ENCODE assay signal across 8 cellular contexts in the genomic region with DNA sequence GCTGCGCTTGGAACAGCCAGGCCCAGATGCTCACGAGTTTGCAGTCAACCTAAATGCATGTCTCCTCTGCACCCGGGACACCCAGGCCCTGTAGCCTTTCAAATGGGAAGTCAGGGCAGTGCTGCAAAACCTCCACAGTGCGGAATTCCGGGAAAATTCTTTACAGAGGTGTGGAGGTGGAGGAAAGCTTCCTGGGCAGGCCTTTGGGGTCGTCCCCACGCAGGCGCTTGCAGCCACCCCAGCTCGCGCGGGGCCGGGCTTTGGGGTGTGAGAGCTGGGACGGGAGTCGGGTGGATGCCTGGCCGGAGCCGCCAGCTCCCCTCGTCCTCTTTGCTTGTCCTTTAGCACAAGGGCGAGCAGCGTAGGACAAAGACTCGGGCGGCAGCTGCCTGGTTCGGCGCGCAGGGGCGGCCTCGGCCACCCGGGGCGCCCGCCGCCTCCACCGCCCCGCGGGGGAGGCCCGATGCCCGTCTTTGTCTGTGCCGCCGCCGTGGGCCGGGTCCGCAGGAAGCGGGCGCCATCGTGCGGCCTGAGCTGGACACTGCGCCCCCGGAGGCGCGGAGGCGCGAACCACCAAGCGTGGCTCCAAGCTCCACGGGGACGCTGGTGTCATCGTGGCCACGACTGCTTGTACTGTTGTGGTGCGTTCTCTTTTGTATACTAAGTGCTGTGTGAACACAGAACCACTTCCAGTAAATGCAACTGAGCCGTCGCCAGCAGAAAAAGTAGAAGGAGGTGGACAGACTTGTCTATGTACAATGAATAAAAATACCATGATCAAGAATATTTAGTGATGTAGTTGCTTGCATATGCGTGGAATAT. TPM values are rescaled to one million over a fixed set of nuclear protein-coding genes. Genes with fewer than 3 reads are reported as not detected.
DNase-seq lines count a peak whose midpoint lies in the region; ATAC-seq and TF ChIP-seq lines count a peak whose summit lies in the region.

No MANE protein-coding gene starts in this region.

- no peak overlapping the region for H3K27ac Mint-ChIP-seq in chondrocyte (ENCODE audit: unreplicated experiment)

- peaks cover 4% of the 10 kb centered on the region for H3K4me1 Mint-ChIP-seq in chondrocyte (ENCODE audit: low read depth)

- H3K9me3 Mint-ChIP-seq in chondrocyte (ENCODE audit: low read depth) = no peaks in the 10 kb centered on the region

- TF ChIP-seq CTCF in chondrocyte (IDR thresholded peaks at IDR 0.05) = peak; percentile 98

- ATAC-seq in HG02759 (IDR thresholded peaks at IDR 0.05; ENCODE audit: unreplicated experiment) (peak; percentile 99), left lobe of liver (peak; percentile 99)
- ATAC-seq in activated CD4-positive, CD25-positive, alpha-beta regulatory T cell treated with anti-CD3 and anti-CD28 coated beads, Interleukin-2, amount 50 U/mL, for 24 hours = peak; percentile 69 to 70

- peak overlapping the region; percentile 60 for H3K4me3 Mint-ChIP-seq in chondrocyte (ENCODE audit: unreplicated experiment)

- H3K36me3 Mint-ChIP-seq in chondrocyte (ENCODE audit: low read depth) = no peaks in the 10 kb centered on the region

- peaks cover 47% of the 10 kb centered on the region for H3K27me3 Mint-ChIP-seq in chondrocyte (ENCODE audit: low read depth)

- DNase-seq in NCI-H748 (lab: John Stamatoyannopoulos, UW; ENCODE audit: unreplicated experiment) (peak; percentile 52), NCI-H748 treated with DMSO at 0.1 percent for 48 hours (lab: John Stamatoyannopoulos, UW) (no peak), NCI-H128 (lab: John Stamatoyannopoulos, UW; ENCODE audit: unreplicated experiment) (peak; percentile 49), chondrocyte (ENCODE audit: low spot score) (no peak), left lobe of liver (ENCODE audit: low spot score) (peak; percentile 60)
- peak; percentile 32 for DNase-seq in stimulated activated CD4-positive, alpha-beta T cell treated with anti-CD3 and anti-CD28 coated beads, Interleukin-2, amount 100 ng/mL, for 4 hours (ENCODE audit: low read depth)

RNA-seq across cellular contexts. Expression of a gene that starts 28.2 kb away (rescaled TPM):
- total RNA-seq in chondrocyte (11.1 to 15.4 TPM (median 13.4 TPM) in 3 replicates), left lobe of liver (0.50 TPM)

Comparison
In these comparisons a context has a peak if more than half of its experiments do, and no peak if none do; other contexts are left out.
1. DNase-seq: peak in NCI-H748 (single experiment), NCI-H128 (single experiment), left lobe of liver (single experiment) and stimulated activated CD4-positive, alpha-beta T cell treated with anti-CD3 and anti-CD28 coated beads, Interleukin-2, amount 100 ng/mL, for 4 hours (single experiment); none in NCI-H748 treated with DMSO at 0.1 percent for 48 hours (single experiment) and chondrocyte (single experiment).
2. Peak in every context shown above with its lines, with median percentiles within 50 percentile points of each other: ATAC-seq.